Comparison of ENCODE assay signal across 9 cellular contexts in the genomic region with DNA sequence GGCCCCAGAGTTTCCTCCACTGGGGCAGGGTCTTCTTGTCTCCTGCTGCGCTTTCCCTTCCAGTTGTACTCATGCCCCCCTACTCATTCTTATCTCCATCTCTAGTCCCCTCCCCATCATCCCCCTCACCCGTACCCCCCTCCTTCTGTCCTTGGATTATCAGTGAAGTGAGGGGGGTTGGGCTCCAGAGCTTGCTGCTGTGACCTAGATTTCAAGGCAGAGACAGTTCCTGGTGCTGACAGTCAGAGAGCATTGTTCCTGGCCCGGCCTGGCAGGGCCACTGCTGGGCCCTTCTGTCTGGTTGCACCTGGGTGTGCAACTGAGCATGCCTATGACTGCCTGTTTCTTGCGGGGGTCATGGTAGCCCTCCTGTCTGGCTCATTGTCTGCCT. TPM values are rescaled to one million over a fixed set of nuclear protein-coding genes. Genes with fewer than 3 reads are reported as not detected.
DNase-seq lines count a peak whose midpoint lies in the region; ATAC-seq and TF ChIP-seq lines count a peak whose summit lies in the region.
"Had no signal": no experiment of that assay in that cellular context is flagged by ENCODE, and none has a peak within 500 bp of the region (broad histone marks: within the 10 kb centered on the region; RNA-seq: fewer than 3 reads in every experiment).

No MANE protein-coding gene starts in this region.

- peaks cover 45% of the 10 kb centered on the region for H3K4me1 Mint-ChIP-seq in stimulated activated naive CD8-positive, alpha-beta T cell treated with anti-CD3 and anti-CD28 coated beads, Interleukin-15, Interleukin-2, amounts not matched to agents 100 ng/mL and 50 ng/mL, for 24 hours (ENCODE audit: low read depth)
- H3K4me1 Mint-ChIP-seq in stimulated activated naive CD8-positive, alpha-beta T cell treated with anti-CD3 and anti-CD28 coated beads, Interleukin-15, amount 100 ng/mL, for 72 hours: peaks cover 50% of the 10 kb centered on the region
- H3K4me1 Mint-ChIP-seq in naive thymus-derived CD4-positive, alpha-beta T cell: peaks cover 26 to 47% (median 31%) of the 10 kb centered on the region in 7 donors
- H3K4me1 Mint-ChIP-seq in progenitor cell of endocrine pancreas (ENCODE audit: low read depth): peaks cover 6% of the 10 kb centered on the region

- peaks cover 61% of the 10 kb centered on the region for H3K36me3 Mint-ChIP-seq in stimulated activated naive CD8-positive, alpha-beta T cell treated with anti-CD3 and anti-CD28 coated beads, Interleukin-15, Interleukin-2, amounts not matched to agents 100 ng/mL and 50 ng/mL, for 24 hours (ENCODE audit: low read depth)
- peaks cover 0 to 21% (median 5%) of the 10 kb centered on the region in 5 donors for H3K36me3 Mint-ChIP-seq in naive thymus-derived CD4-positive, alpha-beta T cell
- H3K36me3 Mint-ChIP-seq in progenitor cell of endocrine pancreas (ENCODE audit: insufficient read depth): peaks cover 9% of the 10 kb centered on the region

- DNase-seq in stimulated activated naive CD8-positive, alpha-beta T cell treated with anti-CD3 and anti-CD28 coated beads, Interleukin-15, amount 100 ng/mL, for 72 hours: no peak
- peak; percentile 11 for DNase-seq in epidermal melanocyte (ENCODE audit: insufficient read length, low spot score)
- no peak for DNase-seq in naive thymus-derived CD4-positive, alpha-beta T cell
- no peak for DNase-seq in progenitor cell of endocrine pancreas (ENCODE audit: low spot score, unreplicated experiment)

- intact Hi-C loops in naive thymus-derived CD4-positive, alpha-beta T cell (cut with micrococcal nuclease): loop anchor here in 1 of 2 donors (5.0 kb wide), 1 partner anchor 78 kb away; the partner anchor contains the start of gene PEX19

- POLR2A ChIA-PET in naive thymus-derived CD4-positive, alpha-beta T cell (lab: Charles Lee): interaction anchor here (0.5 to 1.2 kb wide), 2 partner anchors 11 to 25 kb away, joined by 3 to 4 read pairs; no protein-coding TSS in a partner anchor

- H3K4me3 ChIP-seq in naive thymus-derived CD4-positive, alpha-beta T cell (ENCODE audit: low read length): no peak overlapping the region

- TF ChIP-seq CTCF in progenitor cell of endocrine pancreas (IDR thresholded peaks at IDR 0.05; ENCODE audit: unreplicated experiment): no peak

- H3K9me3 Mint-ChIP-seq in stimulated activated naive CD8-positive, alpha-beta T cell treated with anti-CD3 and anti-CD28 coated beads, Interleukin-15, Interleukin-2, amounts not matched to agents 100 ng/mL and 50 ng/mL, for 24 hours: no peaks in the 10 kb centered on the region
- H3K9me3 Mint-ChIP-seq in stimulated activated naive CD8-positive, alpha-beta T cell treated with anti-CD3 and anti-CD28 coated beads, Interleukin-15, amount 100 ng/mL, for 72 hours: no peaks in the 10 kb centered on the region
- no peaks in the 10 kb centered on the region for H3K9me3 Mint-ChIP-seq in naive thymus-derived CD4-positive, alpha-beta T cell
- H3K9me3 Mint-ChIP-seq in progenitor cell of endocrine pancreas (ENCODE audit: low read depth): no peaks in the 10 kb centered on the region
- H3K9me3 Mint-ChIP-seq: CD14-positive monocyte had no signal

- H3K4me1 ChIP-seq in naive thymus-derived CD4-positive, alpha-beta T cell (ENCODE audit: control insufficient read depth in 2 of 2, insufficient read depth in 2 of 2, low read length in 2 of 2): peaks cover 11% of the 10 kb centered on the region in 2 donors

- H3K36me3 ChIP-seq in naive thymus-derived CD4-positive, alpha-beta T cell (ENCODE audit: control insufficient read depth in 2 of 3, insufficient read depth in 3 of 3, low read length in 3 of 3): peaks cover under 1 to 47% (median 4%) of the 10 kb centered on the region in 3 experiments

- CTCF ChIA-PET in naive thymus-derived CD4-positive, alpha-beta T cell (lab: Charles Lee): no interaction called here

- peak overlapping the region; percentile 59 for H3K27ac Mint-ChIP-seq in stimulated activated naive CD8-positive, alpha-beta T cell treated with anti-CD3 and anti-CD28 coated beads, Interleukin-15, Interleukin-2, amounts not matched to agents 100 ng/mL and 50 ng/mL, for 24 hours
- H3K27ac Mint-ChIP-seq in stimulated activated naive CD8-positive, alpha-beta T cell treated with anti-CD3 and anti-CD28 coated beads, Interleukin-15, amount 100 ng/mL, for 72 hours: peak overlapping the region in 1 of 2 donors; percentile 49
- H3K27ac Mint-ChIP-seq in naive thymus-derived CD4-positive, alpha-beta T cell: peak overlapping the region in 7 of 9 donors; percentile 13 to 63 (median 42)
- H3K27ac Mint-ChIP-seq in progenitor cell of endocrine pancreas: no peak overlapping the region

- H3K9me3 ChIP-seq in naive thymus-derived CD4-positive, alpha-beta T cell (ENCODE audit: control insufficient read depth in 2 of 3, low read length in 3 of 3): no peaks in the 10 kb centered on the region

- H3K27me3 ChIP-seq in naive thymus-derived CD4-positive, alpha-beta T cell (ENCODE audit: control insufficient read depth in 2 of 2, insufficient read depth in 2 of 2, low read length in 2 of 2): no peaks in the 10 kb centered on the region

- no peak for ATAC-seq in stimulated activated naive CD8-positive, alpha-beta T cell treated with anti-CD3 and anti-CD28 coated beads, Interleukin-15, amount 100 ng/mL, for 72 hours
- ATAC-seq in naive thymus-derived CD4-positive, alpha-beta T cell: no peak
- no peak for ATAC-seq in HG03521 (IDR thresholded peaks at IDR 0.05; ENCODE audit: unreplicated experiment)
- no peak for ATAC-seq in HG03432 (IDR thresholded peaks at IDR 0.05; ENCODE audit: unreplicated experiment)
- ATAC-seq in GM21576 (IDR thresholded peaks at IDR 0.05; ENCODE audit: unreplicated experiment): no peak

- no peaks in the 10 kb centered on the region for H3K27me3 Mint-ChIP-seq in stimulated activated naive CD8-positive, alpha-beta T cell treated with anti-CD3 and anti-CD28 coated beads, Interleukin-15, Interleukin-2, amounts not matched to agents 100 ng/mL and 50 ng/mL, for 24 hours
- H3K27me3 Mint-ChIP-seq in stimulated activated naive CD8-positive, alpha-beta T cell treated with anti-CD3 and anti-CD28 coated beads, Interleukin-15, amount 100 ng/mL, for 72 hours: no peaks in the 10 kb centered on the region
- H3K27me3 Mint-ChIP-seq in naive thymus-derived CD4-positive, alpha-beta T cell: no peaks in the 10 kb centered on the region
- no peaks in the 10 kb centered on the region for H3K27me3 Mint-ChIP-seq in progenitor cell of endocrine pancreas

- H3K27ac ChIP-seq in naive thymus-derived CD4-positive, alpha-beta T cell (ENCODE audit: low read depth, low read length): no peak overlapping the region

- H3K4me3 Mint-ChIP-seq in stimulated activated naive CD8-positive, alpha-beta T cell treated with anti-CD3 and anti-CD28 coated beads, Interleukin-15, Interleukin-2, amounts not matched to agents 100 ng/mL and 50 ng/mL, for 24 hours: no peak overlapping the region
- H3K4me3 Mint-ChIP-seq in stimulated activated naive CD8-positive, alpha-beta T cell treated with anti-CD3 and anti-CD28 coated beads, Interleukin-15, amount 100 ng/mL, for 72 hours: no peak overlapping the region
- no peak overlapping the region for H3K4me3 Mint-ChIP-seq in naive thymus-derived CD4-positive, alpha-beta T cell
- H3K4me3 Mint-ChIP-seq in progenitor cell of endocrine pancreas (ENCODE audit: low read depth): no peak overlapping the region
- H3K4me3 Mint-ChIP-seq: CD14-positive monocyte had no signal

RNA-seq across cellular contexts. Expression of gene PEA15, which starts 4.5 kb away (rescaled TPM):
- total RNA-seq in naive thymus-derived CD4-positive, alpha-beta T cell: 10 to 100 TPM; 11.5 to 38.6 (median 13.4) TPM
- 1 to 10 TPM; 4.7 TPM for polyA plus RNA-seq in naive thymus-derived CD4-positive, alpha-beta T cell
- 31.2 and 37.6 TPM in 2 replicates for total RNA-seq in progenitor cell of endocrine pancreas

RNA-seq across cellular contexts. Expression of gene CASQ1, which starts 19.3 kb away (rescaled TPM):
- 1 to 10 TPM in 1 of 5 experiments, not detected in 4; 1.1 TPM for total RNA-seq in naive thymus-derived CD4-positive, alpha-beta T cell
- polyA plus RNA-seq in naive thymus-derived CD4-positive, alpha-beta T cell: not detected
- not detected in 2 replicates for total RNA-seq in progenitor cell of endocrine pancreas

RNA-seq across cellular contexts. Expression of gene DCAF8, which starts 52.7 kb away (rescaled TPM):
- 100 to 1,000 TPM; 115 to 226 (median 176) TPM for total RNA-seq in naive thymus-derived CD4-positive, alpha-beta T cell
- 10 to 100 TPM; 45.6 to 49.8 TPM for polyA plus RNA-seq in naive thymus-derived CD4-positive, alpha-beta T cell
- 167 and 172 TPM in 2 replicates for total RNA-seq in progenitor cell of endocrine pancreas

RNA-seq across cellular contexts. Expression of gene ATP1A4, which starts 58.2 kb away (rescaled TPM):
- under 1 TPM in 1 of 5 experiments, not detected in 4; 0.71 TPM for total RNA-seq in naive thymus-derived CD4-positive, alpha-beta T cell
- not detected for polyA plus RNA-seq in naive thymus-derived CD4-positive, alpha-beta T cell
- not detected in 2 replicates for total RNA-seq in progenitor cell of endocrine pancreas
